ENCODE assay signal across 24 cellular contexts in genomic region chr3:107411779-107412178, GRCh38. TPM values are rescaled to one million over a fixed set of nuclear protein-coding genes. Genes with fewer than 3 reads are reported as not detected.
"Had no signal": no experiment of that assay in that cellular context is flagged by ENCODE, and none has a peak within 500 bp of the region (broad histone marks: within the 10 kb centered on the region; RNA-seq: fewer than 3 reads in every experiment).

No MANE protein-coding gene starts in this region.

- H3K4me3 ChIP-seq: Peyer's patch, SJCRH30 had no signal

- H3K9me3 ChIP-seq: Peyer's patch, SJCRH30 had no signal

- H3K4me1 ChIP-seq: Peyer's patch, SJCRH30 had no signal

- H3K27ac ChIP-seq: Peyer's patch, SJCRH30 had no signal

- H3K36me3 ChIP-seq: Peyer's patch, SJCRH30 had no signal

- ATAC-seq: HepG2, PC-3, Right ventricle myocardium inferior, SK-N-SH treated with all-trans-retinoic acid at 6 μM for 48 hours had no signal

- DNase-seq: Kasumi-1, KG1, MV-4-11, NCI-H1048, NCI-H1105, NCI-H1436 treated with DMSO at 0.1 percent for 48 hours, NCI-H187 treated with DMSO at 0.1 percent for 48 hours, NCI-H2029 treated with DMSO at 0.1 percent for 48 hours, NCI-H345, NCI-H510A treated with DMSO at 0.1 percent for 48 hours, NCI-H526 treated with DMSO at 0.1 percent for 48 hours, NCI-H774, Peyer's patch, SHP77 treated with DMSO at 0.1 percent for 48 hours, SJCRH30 had no signal

- H3K27me3 ChIP-seq: Peyer's patch, SJCRH30 had no signal

RNA-seq across cellular contexts. Expression of gene CCDC54, which starts 34.5 kb away (rescaled TPM):
- total RNA-seq: HepG2, HT1080, IMR-90, MCF 10A, OCI-LY7, PC-3, Peyer's patch, Right ventricle myocardium inferior, RPMI7951, SJCRH30 had no signal
- polyA plus RNA-seq: HepG2, IMR-90 had no signal
